11 cellular contexts compared by ENCODE assay signal in genomic region chr12:3119745-3120660, GRCh38. TPM values are rescaled to one million over a fixed set of nuclear protein-coding genes. Genes with fewer than 3 reads are reported as not detected.
DNase-seq lines count a peak whose midpoint lies in the region; ATAC-seq and TF ChIP-seq lines count a peak whose summit lies in the region.
"Had no signal": no experiment of that assay in that cellular context is flagged by ENCODE, and none has a peak within 500 bp of the region (broad histone marks: within the 10 kb centered on the region; RNA-seq: fewer than 3 reads in every experiment).

No MANE protein-coding gene starts in this region.

- intact Hi-C loops in heart left ventricle (cut with DNase I) = loop anchor here in 7 of 10 donors (2.0 to 5.0 kb wide), 3 partner anchors 37 to 43 kb away; partner anchors contain the start of gene TSPAN9 (in 2 of the 7)
- intact Hi-C loops in CD14-positive monocyte (cut with micrococcal nuclease) = no loop called here

- H3K36me3 Mint-ChIP-seq in CD14-positive monocyte = no peaks in the 10 kb centered on the region
- H3K36me3 Mint-ChIP-seq: memory B cell had no signal

- peaks cover 4 to 14% (median 9%) of the 10 kb centered on the region in 7 donors for H3K9me3 Mint-ChIP-seq in CD14-positive monocyte
- H3K9me3 Mint-ChIP-seq: memory B cell had no signal

- in situ Hi-C loops in astrocyte of the cerebellum (cut with HindIII; ENCODE audit: low sequenced_read_pairs) = no loop called here

- H3K9me3 ChIP-seq in heart left ventricle = peaks cover 0 to 11% (median 3%) of the 10 kb centered on the region in 12 donors

- 22 to 55% (median 40%) methylated on average over 18 of the region's 18 CpGs for WGBS in heart left ventricle, 4 donors

- H3K4me3 Mint-ChIP-seq in CD14-positive monocyte = peak overlapping the region in 1 of 2 donors; percentile 43
- H3K4me3 Mint-ChIP-seq: memory B cell had no signal

- no peak overlapping the region for H3K27ac Mint-ChIP-seq in CD14-positive monocyte
- H3K27ac Mint-ChIP-seq: memory B cell had no signal

- DNase-seq in EH (ENCODE audit: low read depth) (peak; percentile 90), astrocyte of the cerebellum (ENCODE audit: low read depth) (peak; percentile 59), heart left ventricle (peak; percentile 73 to 90 (median 82)), skeletal muscle cell (ENCODE audit: low read depth) (peak; percentile 47), SW 1271 (lab: John Stamatoyannopoulos, UW) (no peak), CD14-positive monocyte (ENCODE audit: low spot score) (no peak)
- DNase-seq: cerebellar nuclear complex had no signal

- H3K27me3 ChIP-seq in heart left ventricle = no peaks in the 10 kb centered on the region

- H3K4me3 ChIP-seq in astrocyte of the cerebellum (ENCODE audit: low read depth, low read length) (no peak overlapping the region), heart left ventricle (no peak overlapping the region), skeletal muscle cell (ENCODE audit: low read depth, low read length) (no peak overlapping the region)
- H3K4me3 ChIP-seq: PC-9 had no signal

- TF ChIP-seq CTCF in astrocyte of the cerebellum (IDR thresholded peaks at IDR 0.05; ENCODE audit: low read depth, low read length, missing control alignments) (no peak), heart left ventricle (IDR thresholded peaks at IDR 0.05) (no peak), CD14-positive monocyte (IDR thresholded peaks at IDR 0.05) (no peak)

- H3K36me3 ChIP-seq in heart left ventricle = no peaks in the 10 kb centered on the region

- TF ChIP-seq POLR2A in heart left ventricle (IDR thresholded peaks at IDR 0.05) = no peak

- ATAC-seq in heart left ventricle (peak; percentile 78 to 90 (median 83)), GM21381 (IDR thresholded peaks at IDR 0.05; ENCODE audit: unreplicated experiment) (no peak), HG03565 (IDR thresholded peaks at IDR 0.05; ENCODE audit: unreplicated experiment) (no peak)

- peaks cover 46 to 95% (median 83%) of the 10 kb centered on the region in 3 donors for H3K27me3 Mint-ChIP-seq in CD14-positive monocyte (ENCODE audit: low read depth in 3 of 3)

- H3K4me1 Mint-ChIP-seq in CD14-positive monocyte = no peaks in the 10 kb centered on the region
- H3K4me1 Mint-ChIP-seq: memory B cell had no signal

- peak overlapping the region; percentile 55 to 89 (median 80) for H3K27ac ChIP-seq in heart left ventricle
- H3K27ac ChIP-seq: PC-9 had no signal

- peaks cover 29 to 81% (median 73%) of the 10 kb centered on the region in 12 donors for H3K4me1 ChIP-seq in heart left ventricle

RNA-seq across cellular contexts. Expression of gene TSPAN9, which starts 42.8 kb away (rescaled TPM):
- 100 to 1,000 TPM in 8 of 9 donors, 10 to 100 TPM in 1; 70.0 to 387 (median 158) TPM for total RNA-seq in heart left ventricle
- polyA plus RNA-seq in heart left ventricle (100 to 1,000 TPM; 109 to 120 TPM), CD14-positive monocyte (under 1 TPM; 0.15 to 0.34 TPM)

Comparison
In these comparisons a context has a peak if more than half of its experiments do, and no peak if none do; other contexts are left out.
1. DNase-seq: peak in EH (single experiment), astrocyte of the cerebellum (single experiment), heart left ventricle (5 of 5) and skeletal muscle cell (single experiment); none in SW 1271 (0 of 2) and CD14-positive monocyte (single experiment).
2. ATAC-seq: peak in heart left ventricle (4 of 4); none in GM21381 (single experiment) and HG03565 (single experiment).
3. RNA of gene TSPAN9, which starts 42.8 kb away (polyA plus RNA-seq): 109 to 120 TPM in heart left ventricle; 0.15 to 0.34 TPM in CD14-positive monocyte; every median in the first group is over 10 times any median in the second.
4. intact Hi-C loops: an anchor here in heart left ventricle (2.0 to 5.0 kb wide); none called in CD14-positive monocyte.